19 cellular contexts compared by ENCODE assay signal in the genomic region with DNA sequence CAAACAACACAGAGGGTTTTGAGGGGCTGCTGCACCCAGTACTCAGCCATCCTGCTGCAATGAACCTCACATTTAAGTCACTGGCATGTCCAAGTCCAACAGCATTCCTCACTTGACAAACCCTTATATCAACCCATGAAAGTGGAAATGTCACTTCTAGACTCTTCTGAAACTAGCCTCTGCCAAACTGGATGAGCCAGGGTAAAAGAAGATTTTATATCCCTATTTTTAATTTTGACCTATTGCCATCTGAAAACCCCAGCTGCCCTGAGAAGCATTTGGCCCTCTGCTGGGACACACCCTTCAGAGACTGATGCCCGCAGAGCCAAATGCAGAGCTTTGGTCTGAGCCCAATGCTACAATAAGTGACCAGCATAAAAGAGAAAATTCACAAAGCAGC.
"Had no signal": no experiment of that assay in that cellular context is flagged by ENCODE, and none has a peak within 500 bp of the region (broad histone marks: within the 10 kb centered on the region; RNA-seq: fewer than 3 reads in every experiment).

No MANE protein-coding gene starts in this region.

- DNase-seq: activated CD4-positive, alpha-beta memory T cell treated with anti-CD3 and anti-CD28 coated beads, Interleukin-2, amount 10 ng/mL, durations not matched to agents 7 days and 5 days; activated CD4-positive, alpha-beta T cell treated with anti-CD3 and anti-CD28 coated beads for 4 hours; activated effector memory CD4-positive, alpha-beta T cell treated with anti-CD3 and anti-CD28 coated beads, Interleukin-2, amount 50 U/mL, for 16 hours; activated naive CD4-positive, alpha-beta T cell treated with anti-CD3 and anti-CD28 coated beads, Interleukin-2, amount 10 ng/mL, durations not matched to agents 7 days and 5 days; activated T-cell treated with anti-CD3 and anti-CD28 coated beads, Interleukin-2, amount 50 U/mL, for 72 hours; esophagus squamous epithelium; head of caudate nucleus; natural killer cell; ovary; right lobe of liver; stimulated activated CD4-positive, alpha-beta T cell treated with anti-CD3 and anti-CD28 coated beads, Interleukin-15, amount 100 ng/mL, for 24 hours; T-cell; trophoblast cell had no signal

- H3K9me3 ChIP-seq: esophagus squamous epithelium, gastroesophageal sphincter, ovary, right lobe of liver, vagina had no signal

- H3K9me3 Mint-ChIP-seq: activated CD4-positive, alpha-beta memory T cell treated with anti-CD3 and anti-CD28 coated beads, Interleukin-2, amount 10 ng/mL, durations not matched to agents 7 days and 5 days; activated naive CD4-positive, alpha-beta T cell treated with anti-CD3 and anti-CD28 coated beads, Interleukin-2, amount 10 ng/mL, durations not matched to agents 7 days and 5 days; activated T-cell treated with anti-CD3 and anti-CD28 coated beads, Interleukin-2, amount 50 U/mL, for 72 hours; natural killer cell; stimulated activated memory B cell treated with anti-CD40 and anti-IgM and Interleukin-4, amounts not matched to agents 10 μg/mL and 1 μg/mL and 100 μg/mL, for 72 hours; T-cell had no signal

- H3K27ac ChIP-seq: cardiac muscle cell, esophagus squamous epithelium, gastroesophageal sphincter, ovary, right lobe of liver, vagina had no signal

- H3K4me1 ChIP-seq: esophagus squamous epithelium, gastroesophageal sphincter, vagina had no signal

- H3K27ac Mint-ChIP-seq: activated CD4-positive, alpha-beta memory T cell treated with anti-CD3 and anti-CD28 coated beads, Interleukin-2, amount 10 ng/mL, durations not matched to agents 7 days and 5 days; activated naive CD4-positive, alpha-beta T cell treated with anti-CD3 and anti-CD28 coated beads, Interleukin-2, amount 10 ng/mL, durations not matched to agents 7 days and 5 days; activated T-cell treated with anti-CD3 and anti-CD28 coated beads, Interleukin-2, amount 50 U/mL, for 72 hours; natural killer cell; stimulated activated memory B cell treated with anti-CD40 and anti-IgM and Interleukin-4, amounts not matched to agents 10 μg/mL and 1 μg/mL and 100 μg/mL, for 72 hours; T-cell had no signal

- H3K36me3 ChIP-seq: cardiac muscle cell, gastroesophageal sphincter, ovary, right lobe of liver, vagina had no signal

- H3K27me3 ChIP-seq: cardiac muscle cell, esophagus squamous epithelium, gastroesophageal sphincter, ovary, right lobe of liver, vagina had no signal

- H3K4me1 Mint-ChIP-seq: activated naive CD4-positive, alpha-beta T cell treated with anti-CD3 and anti-CD28 coated beads, Interleukin-2, amount 10 ng/mL, durations not matched to agents 7 days and 5 days; natural killer cell; stimulated activated memory B cell treated with anti-CD40 and anti-IgM and Interleukin-4, amounts not matched to agents 10 μg/mL and 1 μg/mL and 100 μg/mL, for 72 hours had no signal

- ATAC-seq: activated T-cell treated with anti-CD3 and anti-CD28 coated beads, Interleukin-2, amount 50 U/mL, for 72 hours; gastroesophageal sphincter; natural killer cell; right lobe of liver; stimulated activated memory B cell treated with anti-CD40 and anti-IgM and Interleukin-4, amounts not matched to agents 10 μg/mL and 1 μg/mL and 100 μg/mL, for 72 hours; T-cell had no signal

- H3K27me3 Mint-ChIP-seq: activated CD4-positive, alpha-beta memory T cell treated with anti-CD3 and anti-CD28 coated beads, Interleukin-2, amount 10 ng/mL, durations not matched to agents 7 days and 5 days; activated naive CD4-positive, alpha-beta T cell treated with anti-CD3 and anti-CD28 coated beads, Interleukin-2, amount 10 ng/mL, durations not matched to agents 7 days and 5 days; stimulated activated memory B cell treated with anti-CD40 and anti-IgM and Interleukin-4, amounts not matched to agents 10 μg/mL and 1 μg/mL and 100 μg/mL, for 72 hours; T-cell had no signal

- H3K4me3 ChIP-seq: cardiac muscle cell, esophagus squamous epithelium, gastroesophageal sphincter, lung, ovary, right lobe of liver, smooth muscle cell, vagina had no signal

- H3K4me3 Mint-ChIP-seq: activated CD4-positive, alpha-beta memory T cell treated with anti-CD3 and anti-CD28 coated beads, Interleukin-2, amount 10 ng/mL, durations not matched to agents 7 days and 5 days; activated naive CD4-positive, alpha-beta T cell treated with anti-CD3 and anti-CD28 coated beads, Interleukin-2, amount 10 ng/mL, durations not matched to agents 7 days and 5 days; activated T-cell treated with anti-CD3 and anti-CD28 coated beads, Interleukin-2, amount 50 U/mL, for 72 hours; natural killer cell; stimulated activated memory B cell treated with anti-CD40 and anti-IgM and Interleukin-4, amounts not matched to agents 10 μg/mL and 1 μg/mL and 100 μg/mL, for 72 hours; T-cell had no signal

- H3K36me3 Mint-ChIP-seq: natural killer cell had no signal
